ENCODE assay signal across 30 cellular contexts in the genomic region with DNA sequence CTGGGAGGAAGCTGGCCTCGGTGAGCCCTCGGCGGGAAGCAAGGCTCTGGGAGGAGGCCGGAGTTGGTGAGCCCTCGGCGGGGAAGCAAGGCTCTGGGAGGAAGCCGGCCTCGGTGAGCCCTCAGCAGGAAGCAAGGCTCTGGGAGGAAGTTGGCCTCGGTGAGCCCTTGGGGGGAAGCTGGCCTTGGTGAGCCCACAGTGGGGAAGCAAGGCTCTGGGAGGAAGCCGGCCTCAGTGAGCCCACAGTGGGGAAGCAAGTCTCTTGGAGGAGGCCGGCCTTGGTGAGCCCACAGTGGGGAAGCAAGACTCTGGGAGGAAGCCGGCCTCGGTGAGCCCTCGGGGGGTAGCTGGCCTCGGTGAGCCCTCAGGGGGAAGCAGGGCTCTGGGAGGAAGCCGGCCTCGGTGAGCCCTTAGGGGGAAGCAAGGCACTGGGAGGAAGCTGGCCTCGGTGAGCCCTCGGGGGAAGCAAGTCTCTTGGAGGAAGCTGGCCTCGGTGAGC. TPM values are rescaled to one million over a fixed set of nuclear protein-coding genes. Genes with fewer than 3 reads are reported as not detected.
DNase-seq lines count a peak whose midpoint lies in the region; ATAC-seq, FAIRE-seq and TF ChIP-seq lines count a peak whose summit lies in the region.
"Had no signal": no experiment of that assay in that cellular context is flagged by ENCODE, and none has a peak within 500 bp of the region (broad histone marks: within the 10 kb centered on the region; RNA-seq: fewer than 3 reads in every experiment).

No MANE protein-coding gene starts in this region.

- POLR2A ChIA-PET in HepG2 (lab: Yijun Ruan, JAX): interaction anchor here (3.0 kb wide), 1 partner anchor 20 kb away, joined by 38 read pairs; no protein-coding TSS in a partner anchor
- POLR2A ChIA-PET in CD4-positive, alpha-beta T cell (lab: Charles Lee): interaction anchor here (0.7 kb wide), 1 partner anchor 13 kb away, joined by 3 read pairs; no protein-coding TSS in a partner anchor

- ATAC-seq in right lobe of liver (no peak), HepG2 (no peak)
- no peak for ATAC-seq in CD4-positive, alpha-beta T cell (ENCODE audit: poor library complexity)
- ATAC-seq: stimulated activated memory B cell treated with anti-CD40 and anti-IgM and Interleukin-4, amounts not matched to agents 10 μg/mL and 1 μg/mL and 100 μg/mL, for 72 hours had no signal

- H3K9ac ChIP-seq in HepG2 (ENCODE audit: insufficient read depth, low read depth, low read length) (no peak overlapping the region), kidney (ENCODE audit: low read length in 2 of 2) (no peak overlapping the region)

- H3K36me3 ChIP-seq in right lobe of liver (no peaks in the 10 kb centered on the region), HepG2 (replicated peaks in 1 of 2; ENCODE audit: control insufficient read depth in 1 of 2, insufficient read depth in 2 of 2, low read length in 2 of 2) (peaks cover 4 to 6% of the 10 kb centered on the region in 2 experiments; a peak in 3 of 5 replicates), kidney (ENCODE audit: control insufficient read depth in 1 of 2, insufficient read depth in 2 of 2, low read length in 2 of 2) (no peaks in the 10 kb centered on the region)
- H3K36me3 ChIP-seq: Peyer's patch, SJSA1, uterus, WERI-Rb-1 had no signal

- no TSS peak for BruUV-seq in HepG2 (replicated peaks; lab: Mats Ljungman, UMichigan)

- H3K27me3 Mint-ChIP-seq in CD4-positive, alpha-beta T cell: no peaks in the 10 kb centered on the region

- H3K27ac Mint-ChIP-seq in CD4-positive, alpha-beta T cell: no peak overlapping the region
- H3K27ac Mint-ChIP-seq: activated CD4-positive, alpha-beta T cell treated with anti-CD3 and anti-CD28 coated beads, Interleukin-2, amount 10 ng/mL, durations not matched to agents 24 days and 14 days; activated T-helper 2 cell treated with anti-CD3 and anti-CD28 coated beads, Interferon-gamma antibody, Interleukin-2, Interleukin-4, amounts not matched to agents 10 μg/mL and 5 μg/mL and 100 μg/mL, durations not matched to agents 14 hours and 24 hours and 36 hours; IgD-negative memory B cell; stimulated activated memory B cell treated with anti-CD40 and anti-IgM and Interleukin-4, amounts not matched to agents 10 μg/mL and 1 μg/mL and 100 μg/mL, for 72 hours had no signal

- WGBS in right lobe of liver (ENCODE audit: insufficient coverage, low coverage, low lambda C conversion rate, missing lambda C conversion rate): 44% methylated on average over 14 of the region's 20 CpGs
- WGBS in HepG2 (ENCODE audit: low lambda C conversion rate): 98% methylated on average over 18 of the region's 20 CpGs

- no peaks in the 10 kb centered on the region for H3K9me3 Mint-ChIP-seq in CD4-positive, alpha-beta T cell
- H3K9me3 Mint-ChIP-seq: activated CD4-positive, alpha-beta T cell treated with anti-CD3 and anti-CD28 coated beads, Interleukin-2, amount 10 ng/mL, durations not matched to agents 24 days and 14 days; activated T-helper 2 cell treated with anti-CD3 and anti-CD28 coated beads, Interferon-gamma antibody, Interleukin-2, Interleukin-4, amounts not matched to agents 10 μg/mL and 5 μg/mL and 100 μg/mL, durations not matched to agents 14 hours and 24 hours and 36 hours; IgD-negative memory B cell; stimulated activated memory B cell treated with anti-CD40 and anti-IgM and Interleukin-4, amounts not matched to agents 10 μg/mL and 1 μg/mL and 100 μg/mL, for 72 hours had no signal

- intact Hi-C loops in right lobe of liver (cut with DNase I) (no loop called here), HepG2 (cut with micrococcal nuclease; ENCODE audit: unreplicated experiment) (no loop called here), kidney (cut with DNase I) (no loop called here)
- intact Hi-C loops in CD4-positive, alpha-beta T cell (cut with DNase I, micrococcal nuclease): loop anchor here in 1 of 2 experiments (10.0 kb wide), 1 partner anchor 621 kb away; no protein-coding TSS in a partner anchor

- no peaks in the 10 kb centered on the region for H4K20me1 ChIP-seq in HepG2 (ENCODE audit: insufficient read depth, low read length)

- H3K9me3 ChIP-seq in right lobe of liver: no peaks in the 10 kb centered on the region
- H3K9me3 ChIP-seq in HepG2 (ENCODE audit: low read length): no peaks in the 10 kb centered on the region
- no peaks in the 10 kb centered on the region for H3K9me3 ChIP-seq in kidney (ENCODE audit: control insufficient read depth in 1 of 2, low read length in 2 of 2)
- no peaks in the 10 kb centered on the region for H3K9me3 ChIP-seq in CD4-positive, alpha-beta T cell (ENCODE audit: control insufficient read depth, low read length)
- H3K9me3 ChIP-seq: Peyer's patch, SJSA1, testis, uterus had no signal

- no peak overlapping the region for H3K27ac ChIP-seq in right lobe of liver
- H3K27ac ChIP-seq in HepG2 (ENCODE audit: extremely low read length, insufficient read depth, low read length): no peak overlapping the region
- H3K27ac ChIP-seq in kidney (ENCODE audit: low read depth in 2 of 2, low read length in 2 of 2): no peak overlapping the region
- H3K27ac ChIP-seq in CD4-positive, alpha-beta T cell (ENCODE audit: low read depth, low read length): no peak overlapping the region
- H3K27ac ChIP-seq: C4-2B, Peyer's patch, SJSA1, testis, uterus, WERI-Rb-1 had no signal

- no peak overlapping the region for H3K4me3 ChIP-seq in right lobe of liver
- no peak overlapping the region for H3K4me3 ChIP-seq in HepG2 (replicated peaks in 1 of 3; ENCODE audit: insufficient read depth in 1 of 3, low read depth in 2 of 3, low read length in 3 of 3)
- H3K4me3 ChIP-seq in NB4 (ENCODE audit: low read depth, low read length): no peak overlapping the region
- no peak overlapping the region for H3K4me3 ChIP-seq in kidney (ENCODE audit: low read length in 2 of 2)
- H3K4me3 ChIP-seq: Peyer's patch, SJSA1, smooth muscle cell, testis, uterus had no signal

- in situ Hi-C loops in HepG2 (cut with HindIII; ENCODE audit: extremely low pct_ligation_motif_present, low pct_unique_long_range_greater_than_20kb): no loop called here

- H3K36me3 Mint-ChIP-seq in CD4-positive, alpha-beta T cell (ENCODE audit: low read depth): no peaks in the 10 kb centered on the region
- H3K36me3 Mint-ChIP-seq: IgD-negative memory B cell; stimulated activated memory B cell treated with anti-CD40 and anti-IgM and Interleukin-4, amounts not matched to agents 10 μg/mL and 1 μg/mL and 100 μg/mL, for 72 hours had no signal

- H3K4me3 Mint-ChIP-seq in CD4-positive, alpha-beta T cell: no peak overlapping the region
- H3K4me3 Mint-ChIP-seq: activated CD4-positive, alpha-beta T cell treated with anti-CD3 and anti-CD28 coated beads, Interleukin-2, amount 10 ng/mL, durations not matched to agents 24 days and 14 days; stimulated activated memory B cell treated with anti-CD40 and anti-IgM and Interleukin-4, amounts not matched to agents 10 μg/mL and 1 μg/mL and 100 μg/mL, for 72 hours had no signal

- TF ChIP-seq RAD21 in HepG2 (CRISPR knock-in tag; IDR thresholded peaks at IDR 0.05): no peak

- CTCF ChIA-PET in HepG2 (lab: Yijun Ruan, JAX; ENCODE audit: low intra/inter-chr PET ratio, low total read pairs): no interaction called here
- CTCF ChIA-PET in CD4-positive, alpha-beta T cell (lab: Charles Lee): no interaction called here

- DNase-seq in right lobe of liver (peak in 2 of 3 donors; percentile 22 to 55), HepG2 (ENCODE audit: low spot score) (no peak), NB4 (ENCODE audit: low read depth) (peak; percentile 53), kidney (peak; percentile 67), D341Med (ENCODE audit: low spot score) (no peak), NCI-H345 (lab: John Stamatoyannopoulos, UW) (no peak), HT-29 (ENCODE audit: low spot score) (no peak)
- DNase-seq in CD4-positive, alpha-beta T cell: no peak
- DNase-seq: ACHN; activated CD4-positive, alpha-beta T cell treated with anti-CD3 and anti-CD28 coated beads, Interleukin-2, amount 10 ng/mL, durations not matched to agents 24 days and 14 days; DMS 273 treated with DMSO at 0.1 percent for 48 hours; NCI-H1436 treated with DMSO at 0.1 percent for 48 hours; NCI-H524 treated with DMSO at 0.1 percent for 48 hours; Peyer's patch; stimulated activated CD4-positive, alpha-beta T cell treated with anti-CD3 and anti-CD28 coated beads, Interleukin-2, amount 100 ng/mL, for 48 hours; testis; uterus; WERI-Rb-1 had no signal

- no peak for FAIRE-seq in HepG2 (lab: Jason Lieb, UNC)
- FAIRE-seq in kidney (lab: Jason Lieb, UNC): no peak
- FAIRE-seq: GM19239 had no signal

- H3K4me2 ChIP-seq in HepG2 (ENCODE audit: low read depth, low read length): no peak overlapping the region
- H3K4me2 ChIP-seq: smooth muscle cell had no signal

- no peak overlapping the region for H2AFZ ChIP-seq in HepG2 (ENCODE audit: low read length)

- H3K27me3 ChIP-seq in right lobe of liver (no peaks in the 10 kb centered on the region), HepG2 (ENCODE audit: control insufficient read depth in 1 of 2, insufficient read depth in 2 of 2, low read length in 2 of 2) (no peaks in the 10 kb centered on the region; a peak in 1 of 5 replicates)
- no peaks in the 10 kb centered on the region for H3K27me3 ChIP-seq in CD4-positive, alpha-beta T cell (ENCODE audit: control insufficient read depth, insufficient read depth, low read length)
- H3K27me3 ChIP-seq: Peyer's patch, SJSA1, testis, uterus had no signal

- peaks cover 0 to 4% (median 2%) of the 10 kb centered on the region in 4 donors for H3K4me1 ChIP-seq in right lobe of liver
- H3K4me1 ChIP-seq in HepG2 (ENCODE audit: insufficient read depth, low read length): peaks cover 39% of the 10 kb centered on the region
- H3K4me1 ChIP-seq in kidney (ENCODE audit: control insufficient read depth in 1 of 2, insufficient read depth in 1 of 2, low read depth in 1 of 2, low read length in 2 of 2): no peaks in the 10 kb centered on the region
- H3K4me1 ChIP-seq: Peyer's patch, SJSA1, testis, uterus had no signal

- TF ChIP-seq POLR2A in right lobe of liver (IDR thresholded peaks at IDR 0.05): no peak
- no peak for TF ChIP-seq POLR2A in HepG2 (IDR thresholded peaks at IDR 0.05; ENCODE audit: insufficient read depth in 1 of 2, low read depth in 2 of 2, low read length in 2 of 2)
- TF ChIP-seq POLR2A in NB4 (IDR thresholded peaks at IDR 0.05; ENCODE audit: extremely low read depth, insufficient read length): no peak

- H3K4me1 Mint-ChIP-seq in CD4-positive, alpha-beta T cell (ENCODE audit: low read depth): no peaks in the 10 kb centered on the region

- peaks cover 25% of the 10 kb centered on the region for H3K79me2 ChIP-seq in HepG2 (ENCODE audit: insufficient read depth, low read length)

- TF ChIP-seq EP300 in HepG2 (IDR thresholded peaks at IDR 0.05; ENCODE audit: low read depth in 2 of 2, low read length in 2 of 2) (no peak), HepG2 (CRISPR knock-in tag; IDR thresholded peaks at IDR 0.05; ENCODE audit: borderline replicate concordance) (no peak)

- no peak for TF ChIP-seq CTCF in right lobe of liver (IDR thresholded peaks at IDR 0.05)
- no peak for TF ChIP-seq CTCF in HepG2 (CRISPR knock-in tag; IDR thresholded peaks at IDR 0.05)
- no peak for TF ChIP-seq CTCF in NB4 (IDR thresholded peaks at IDR 0.05; ENCODE audit: low read depth, low read length)
- no peak for TF ChIP-seq CTCF in kidney (IDR thresholded peaks at IDR 0.05; ENCODE audit: borderline replicate concordance, extremely low read depth, insufficient read depth)
- no peak for TF ChIP-seq CTCF in CD4-positive, alpha-beta T cell (IDR thresholded peaks at IDR 0.05)

RNA-seq across cellular contexts. Expression of a gene that starts 36.0 kb away (rescaled TPM):
- total RNA-seq in right lobe of liver (not detected), HepG2 (2016; rRNA removed; fragmentation: Illumina TruSeq; extraction: Trizol) (not detected in 2 replicates), kidney (not detected)
- total RNA-seq in HepG2 (2016; cell fraction: cytosol; rRNA removed; fragmentation: Illumina TruSeq; extraction: Trizol; ENCODE audit: low read depth): not detected in 2 replicates
- not detected in 2 replicates for total RNA-seq in HepG2 (2016; cell fraction: insoluble cytoplasmic fraction; rRNA removed; fragmentation: Illumina TruSeq; extraction: Trizol)
- not detected in 2 replicates for total RNA-seq in HepG2 (2016; cell fraction: membrane; rRNA removed; fragmentation: Illumina TruSeq; extraction: Trizol)
- total RNA-seq in HepG2 (2016; cell fraction: nucleus; rRNA removed; fragmentation: Illumina TruSeq; extraction: Trizol): not detected in 2 replicates
- polyA plus RNA-seq in HepG2 (2011; rRNA removed) (not detected in 2 replicates), kidney (ENCODE audit: insufficient read depth, low read depth, low replicate concordance) (not detected)
- polyA plus RNA-seq in HepG2 (2011; cell fraction: cytosol; rRNA removed): not detected in 2 replicates
- not detected in 2 replicates for polyA plus RNA-seq in HepG2 (2011; cell fraction: nucleus; rRNA removed)
- not detected in 2 replicates for polyA plus RNA-seq in HepG2 (2012)
- not detected in 2 replicates for polyA plus RNA-seq in HepG2 (2016; cell fraction: cytosol; fragmentation: Illumina TruSeq; extraction: Trizol; ENCODE audit: low read depth)
- not detected in 2 replicates for polyA plus RNA-seq in HepG2 (2016; cell fraction: insoluble cytoplasmic fraction; fragmentation: Illumina TruSeq; extraction: Trizol; ENCODE audit: low read depth)
- polyA plus RNA-seq in HepG2 (2016; cell fraction: membrane; fragmentation: Illumina TruSeq; extraction: Trizol; ENCODE audit: low read depth): not detected in 2 replicates
- polyA plus RNA-seq in HepG2 (2016; cell fraction: nucleus; fragmentation: Illumina TruSeq; extraction: Trizol; ENCODE audit: insufficient read depth, low read depth): not detected in 2 replicates
- polyA minus RNA-seq in HepG2 (2011; rRNA and poly(A)+ RNA removed; ENCODE audit: low replicate concordance): 0.16 TPM in 1 of 2 replicates, not detected in the other
- polyA minus RNA-seq in HepG2 (2011; cell fraction: cytosol; rRNA and poly(A)+ RNA removed): not detected in 2 replicates
- not detected in 2 replicates for polyA minus RNA-seq in HepG2 (2011; cell fraction: nucleus; rRNA and poly(A)+ RNA removed)
- not detected for total RNA-seq in CD4-positive, alpha-beta T cell
- not detected in 2 replicates for total RNA-seq in HT-29 (2014; rRNA removed; shearing (Covaris generic))
- total RNA-seq: activated CD4-positive, alpha-beta T cell treated with anti-CD3 and anti-CD28 coated beads, Interleukin-2, amount 10 ng/mL, durations not matched to agents 24 days and 14 days; activated T-helper 2 cell treated with anti-CD3 and anti-CD28 coated beads, Interferon-gamma antibody, Interleukin-2, Interleukin-4, amounts not matched to agents 10 μg/mL and 5 μg/mL and 100 μg/mL, durations not matched to agents 14 hours and 24 hours and 36 hours; cerebellum; MCF 10A; osteocyte; Peyer's patch; renal cortical epithelial cell; SJSA1; smooth muscle cell; T-helper 2 cell treated with Interferon-gamma antibody and Interleukin-4, amounts not matched to agents 100 ng/mL and 5 ng/mL, for 36 hours; testis; uterus had no signal
- polyA plus RNA-seq: IgD-negative memory B cell, smooth muscle cell had no signal

RNA-seq across cellular contexts. Expression of a gene that starts 47.4 kb away (rescaled TPM):
- total RNA-seq in right lobe of liver (not detected), HepG2 (2016; rRNA removed; fragmentation: Illumina TruSeq; extraction: Trizol) (not detected in 2 replicates), kidney (not detected)
- not detected in 2 replicates for total RNA-seq in HepG2 (2016; cell fraction: cytosol; rRNA removed; fragmentation: Illumina TruSeq; extraction: Trizol; ENCODE audit: low read depth)
- total RNA-seq in HepG2 (2016; cell fraction: insoluble cytoplasmic fraction; rRNA removed; fragmentation: Illumina TruSeq; extraction: Trizol): not detected in 2 replicates
- not detected in 2 replicates for total RNA-seq in HepG2 (2016; cell fraction: membrane; rRNA removed; fragmentation: Illumina TruSeq; extraction: Trizol)
- total RNA-seq in HepG2 (2016; cell fraction: nucleus; rRNA removed; fragmentation: Illumina TruSeq; extraction: Trizol): not detected in 2 replicates
- polyA plus RNA-seq in HepG2 (2011; rRNA removed) (not detected in 2 replicates), kidney (ENCODE audit: insufficient read depth, low read depth, low replicate concordance) (not detected)
- polyA plus RNA-seq in HepG2 (2011; cell fraction: cytosol; rRNA removed): not detected in 2 replicates
- 0.14 TPM in 1 of 2 replicates, not detected in the other for polyA plus RNA-seq in HepG2 (2011; cell fraction: nucleus; rRNA removed)
- not detected in 2 replicates for polyA plus RNA-seq in HepG2 (2012)
- not detected in 2 replicates for polyA plus RNA-seq in HepG2 (2016; cell fraction: cytosol; fragmentation: Illumina TruSeq; extraction: Trizol; ENCODE audit: low read depth)
- not detected in 2 replicates for polyA plus RNA-seq in HepG2 (2016; cell fraction: insoluble cytoplasmic fraction; fragmentation: Illumina TruSeq; extraction: Trizol; ENCODE audit: low read depth)
- not detected in 2 replicates for polyA plus RNA-seq in HepG2 (2016; cell fraction: membrane; fragmentation: Illumina TruSeq; extraction: Trizol; ENCODE audit: low read depth)
- not detected in 2 replicates for polyA plus RNA-seq in HepG2 (2016; cell fraction: nucleus; fragmentation: Illumina TruSeq; extraction: Trizol; ENCODE audit: insufficient read depth, low read depth)
- polyA minus RNA-seq in HepG2 (2011; rRNA and poly(A)+ RNA removed; ENCODE audit: low replicate concordance): not detected in 2 replicates
- not detected in 2 replicates for polyA minus RNA-seq in HepG2 (2011; cell fraction: cytosol; rRNA and poly(A)+ RNA removed)
- not detected in 2 replicates for polyA minus RNA-seq in HepG2 (2011; cell fraction: nucleus; rRNA and poly(A)+ RNA removed)
- total RNA-seq in CD4-positive, alpha-beta T cell: not detected
- total RNA-seq in HT-29 (2014; rRNA removed; shearing (Covaris generic)): not detected in 2 replicates
- total RNA-seq: activated CD4-positive, alpha-beta T cell treated with anti-CD3 and anti-CD28 coated beads, Interleukin-2, amount 10 ng/mL, durations not matched to agents 24 days and 14 days; activated T-helper 2 cell treated with anti-CD3 and anti-CD28 coated beads, Interferon-gamma antibody, Interleukin-2, Interleukin-4, amounts not matched to agents 10 μg/mL and 5 μg/mL and 100 μg/mL, durations not matched to agents 14 hours and 24 hours and 36 hours; cerebellum; MCF 10A; osteocyte; Peyer's patch; renal cortical epithelial cell; SJSA1; smooth muscle cell; T-helper 2 cell treated with Interferon-gamma antibody and Interleukin-4, amounts not matched to agents 100 ng/mL and 5 ng/mL, for 36 hours; testis; uterus had no signal
- polyA plus RNA-seq: IgD-negative memory B cell, smooth muscle cell had no signal

RNA-seq across cellular contexts. Expression of a gene that starts 48.6 kb away (rescaled TPM):
- total RNA-seq in right lobe of liver (10 to 100 TPM in 5 of 6 experiments, 1 to 10 TPM in 1; 7.5 to 19.3 (median 13.9) TPM), HepG2 (2016; rRNA removed; fragmentation: Illumina TruSeq; extraction: Trizol) (3.9 and 4.8 TPM in 2 replicates), kidney (1.4 TPM)
- 0.97 and 1.1 TPM in 2 replicates for total RNA-seq in HepG2 (2016; cell fraction: cytosol; rRNA removed; fragmentation: Illumina TruSeq; extraction: Trizol; ENCODE audit: low read depth)
- total RNA-seq in HepG2 (2016; cell fraction: insoluble cytoplasmic fraction; rRNA removed; fragmentation: Illumina TruSeq; extraction: Trizol): 3.1 and 4.8 TPM in 2 replicates
- 3.5 and 4.4 TPM in 2 replicates for total RNA-seq in HepG2 (2016; cell fraction: membrane; rRNA removed; fragmentation: Illumina TruSeq; extraction: Trizol)
- 5.2 and 5.7 TPM in 2 replicates for total RNA-seq in HepG2 (2016; cell fraction: nucleus; rRNA removed; fragmentation: Illumina TruSeq; extraction: Trizol)
- polyA plus RNA-seq in HepG2 (2011; rRNA removed) (16.5 and 24.3 TPM in 2 replicates), kidney (ENCODE audit: insufficient read depth, low read depth, low replicate concordance) (0.60 TPM)
- 17.5 and 19.8 TPM in 2 replicates for polyA plus RNA-seq in HepG2 (2011; cell fraction: cytosol; rRNA removed)
- 25.9 and 31.8 TPM in 2 replicates for polyA plus RNA-seq in HepG2 (2011; cell fraction: nucleus; rRNA removed)
- 24.1 and 27.1 TPM in 2 replicates for polyA plus RNA-seq in HepG2 (2012)
- polyA plus RNA-seq in HepG2 (2016; cell fraction: cytosol; fragmentation: Illumina TruSeq; extraction: Trizol; ENCODE audit: low read depth): 0.99 and 1.3 TPM in 2 replicates
- polyA plus RNA-seq in HepG2 (2016; cell fraction: insoluble cytoplasmic fraction; fragmentation: Illumina TruSeq; extraction: Trizol; ENCODE audit: low read depth): 4.4 and 5.5 TPM in 2 replicates
- 2.9 and 3.4 TPM in 2 replicates for polyA plus RNA-seq in HepG2 (2016; cell fraction: membrane; fragmentation: Illumina TruSeq; extraction: Trizol; ENCODE audit: low read depth)
- 10.0 TPM in 2 replicates for polyA plus RNA-seq in HepG2 (2016; cell fraction: nucleus; fragmentation: Illumina TruSeq; extraction: Trizol; ENCODE audit: insufficient read depth, low read depth)
- 3.8 and 34.5 TPM in 2 replicates for polyA minus RNA-seq in HepG2 (2011; rRNA and poly(A)+ RNA removed; ENCODE audit: low replicate concordance)
- 16.0 and 20.9 TPM in 2 replicates for polyA minus RNA-seq in HepG2 (2011; cell fraction: cytosol; rRNA and poly(A)+ RNA removed)
- 10.4 and 13.4 TPM in 2 replicates for polyA minus RNA-seq in HepG2 (2011; cell fraction: nucleus; rRNA and poly(A)+ RNA removed)
- total RNA-seq in CD4-positive, alpha-beta T cell: under 1 TPM; 0.55 to 0.61 TPM
- 0.08 and 0.10 TPM in 2 replicates for total RNA-seq in HT-29 (2014; rRNA removed; shearing (Covaris generic))
- total RNA-seq: MCF 10A had no signal

RNA-seq across cellular contexts. Expression of a gene that starts 54.6 kb away (rescaled TPM):
- total RNA-seq in right lobe of liver (not detected), HepG2 (2016; rRNA removed; fragmentation: Illumina TruSeq; extraction: Trizol) (not detected in 2 replicates), kidney (not detected)
- total RNA-seq in HepG2 (2016; cell fraction: cytosol; rRNA removed; fragmentation: Illumina TruSeq; extraction: Trizol; ENCODE audit: low read depth): not detected in 2 replicates
- not detected in 2 replicates for total RNA-seq in HepG2 (2016; cell fraction: insoluble cytoplasmic fraction; rRNA removed; fragmentation: Illumina TruSeq; extraction: Trizol)
- total RNA-seq in HepG2 (2016; cell fraction: membrane; rRNA removed; fragmentation: Illumina TruSeq; extraction: Trizol): not detected in 2 replicates
- total RNA-seq in HepG2 (2016; cell fraction: nucleus; rRNA removed; fragmentation: Illumina TruSeq; extraction: Trizol): not detected in 2 replicates
- polyA plus RNA-seq in HepG2 (2011; rRNA removed) (not detected in 2 replicates), kidney (ENCODE audit: insufficient read depth, low read depth, low replicate concordance) (not detected)
- polyA plus RNA-seq in HepG2 (2011; cell fraction: cytosol; rRNA removed): not detected in 2 replicates
- polyA plus RNA-seq in HepG2 (2011; cell fraction: nucleus; rRNA removed): not detected in 2 replicates
- polyA plus RNA-seq in HepG2 (2012): not detected in 2 replicates
- polyA plus RNA-seq in HepG2 (2016; cell fraction: cytosol; fragmentation: Illumina TruSeq; extraction: Trizol; ENCODE audit: low read depth): not detected in 2 replicates
- polyA plus RNA-seq in HepG2 (2016; cell fraction: insoluble cytoplasmic fraction; fragmentation: Illumina TruSeq; extraction: Trizol; ENCODE audit: low read depth): not detected in 2 replicates
- polyA plus RNA-seq in HepG2 (2016; cell fraction: membrane; fragmentation: Illumina TruSeq; extraction: Trizol; ENCODE audit: low read depth): not detected in 2 replicates
- not detected in 2 replicates for polyA plus RNA-seq in HepG2 (2016; cell fraction: nucleus; fragmentation: Illumina TruSeq; extraction: Trizol; ENCODE audit: insufficient read depth, low read depth)
- not detected in 2 replicates for polyA minus RNA-seq in HepG2 (2011; rRNA and poly(A)+ RNA removed; ENCODE audit: low replicate concordance)
- polyA minus RNA-seq in HepG2 (2011; cell fraction: cytosol; rRNA and poly(A)+ RNA removed): not detected in 2 replicates
- not detected in 2 replicates for polyA minus RNA-seq in HepG2 (2011; cell fraction: nucleus; rRNA and poly(A)+ RNA removed)
- not detected for total RNA-seq in CD4-positive, alpha-beta T cell
- total RNA-seq in HT-29 (2014; rRNA removed; shearing (Covaris generic)): not detected in 2 replicates
- total RNA-seq: activated CD4-positive, alpha-beta T cell treated with anti-CD3 and anti-CD28 coated beads, Interleukin-2, amount 10 ng/mL, durations not matched to agents 24 days and 14 days; activated T-helper 2 cell treated with anti-CD3 and anti-CD28 coated beads, Interferon-gamma antibody, Interleukin-2, Interleukin-4, amounts not matched to agents 10 μg/mL and 5 μg/mL and 100 μg/mL, durations not matched to agents 14 hours and 24 hours and 36 hours; cerebellum; MCF 10A; osteocyte; Peyer's patch; renal cortical epithelial cell; SJSA1; smooth muscle cell; T-helper 2 cell treated with Interferon-gamma antibody and Interleukin-4, amounts not matched to agents 100 ng/mL and 5 ng/mL, for 36 hours; testis; uterus had no signal
- polyA plus RNA-seq: IgD-negative memory B cell, smooth muscle cell had no signal

Comparison
In these comparisons a context has a peak if more than half of its experiments do, and no peak if none do; other contexts are left out.
1. DNase-seq: peak in right lobe of liver (2 of 3), NB4 (single experiment) and kidney (single experiment); none in HepG2 (single experiment), CD4-positive, alpha-beta T cell (0 of 10), D341Med (single experiment), NCI-H345 (single experiment) and HT-29 (single experiment).